Comparison of ENCODE assay signal across 9 cellular contexts in genomic region chr10:113520606-113521481, GRCh38. TPM values are rescaled to one million over a fixed set of nuclear protein-coding genes. Genes with fewer than 3 reads are reported as not detected.
DNase-seq lines count a peak whose midpoint lies in the region; ATAC-seq and TF ChIP-seq lines count a peak whose summit lies in the region.
"Had no signal": no experiment of that assay in that cellular context is flagged by ENCODE, and none has a peak within 500 bp of the region (broad histone marks: within the 10 kb centered on the region; RNA-seq: fewer than 3 reads in every experiment).

No MANE protein-coding gene starts in this region.

- H3K4me3 Mint-ChIP-seq in activated T-helper 17 cell treated with anti-CD3 and anti-CD28 coated beads, Interleukin-2, amount 50 U/mL, for 72 hours = no peak overlapping the region

- H3K27me3 ChIP-seq in NT2/D1 (ENCODE audit: insufficient read depth, insufficient read length) = no peaks in the 10 kb centered on the region
- H3K27me3 ChIP-seq in body of pancreas = no peaks in the 10 kb centered on the region

- whole genome bisulfite sequencing in body of pancreas, 2 donors = 44 to 46% methylated on average over 8 of the region's 8 CpGs

- no peak overlapping the region for H3K9ac ChIP-seq in NT2/D1 (ENCODE audit: insufficient read length, low read depth)

- TF ChIP-seq CTCF in body of pancreas (IDR thresholded peaks at IDR 0.05) = peak; percentile 97 to 99 (median 98)

- H3K36me3 ChIP-seq in NT2/D1 (ENCODE audit: insufficient read depth, insufficient read length, low read length) = no peaks in the 10 kb centered on the region
- no peaks in the 10 kb centered on the region for H3K36me3 ChIP-seq in body of pancreas (replicated peaks in 1 of 2; ENCODE audit: insufficient read depth in 1 of 2, low read depth in 2 of 2)

- peaks cover 11% of the 10 kb centered on the region for H3K27me3 Mint-ChIP-seq in activated T-helper 17 cell treated with anti-CD3 and anti-CD28 coated beads, Interleukin-2, amount 50 U/mL, for 72 hours

- H3K27ac ChIP-seq in body of pancreas = no peak overlapping the region

- H3K27ac Mint-ChIP-seq in activated T-helper 17 cell treated with anti-CD3 and anti-CD28 coated beads, Interleukin-2, amount 50 U/mL, for 72 hours = no peak overlapping the region

- no peak for TF ChIP-seq POLR2A in body of pancreas (IDR thresholded peaks at IDR 0.05)

- DNase-seq in COLO829 (ENCODE audit: low spot score) (peak; percentile 62), NT2/D1 (ENCODE audit: low read depth, low spot score) (peak; percentile 59), body of pancreas (peak; percentile 79 to 88 (median 84)), iPS-NIHi11 (ENCODE audit: low spot score) (peak; percentile 82)
- peak; percentile 28 for DNase-seq in stimulated activated CD4-positive, alpha-beta T cell treated with anti-CD3 and anti-CD28 coated beads, Interleukin-1b, Interleukin-23, amount 100 ng/mL, for 48 hours

- intact Hi-C loops in body of pancreas (cut with DNase I) = no loop called here

- H3K4me1 Mint-ChIP-seq in activated T-helper 17 cell treated with anti-CD3 and anti-CD28 coated beads, Interleukin-2, amount 50 U/mL, for 72 hours = no peaks in the 10 kb centered on the region

- H3K4me1 ChIP-seq in NT2/D1 (ENCODE audit: insufficient read depth, insufficient read length) (peaks cover 6% of the 10 kb centered on the region), body of pancreas (no peaks in the 10 kb centered on the region)

- H3K9me3 ChIP-seq in NT2/D1 (ENCODE audit: insufficient read depth, low read length) = no peaks in the 10 kb centered on the region
- no peaks in the 10 kb centered on the region for H3K9me3 ChIP-seq in body of pancreas

- no peaks in the 10 kb centered on the region for H3K9me3 Mint-ChIP-seq in activated T-helper 17 cell treated with anti-CD3 and anti-CD28 coated beads, Interleukin-2, amount 50 U/mL, for 72 hours

- H3K36me3 Mint-ChIP-seq in activated T-helper 17 cell treated with anti-CD3 and anti-CD28 coated beads, Interleukin-2, amount 50 U/mL, for 72 hours (ENCODE audit: low read depth) = no peaks in the 10 kb centered on the region

- H3K4me3 ChIP-seq in NT2/D1 (ENCODE audit: insufficient read length, low read depth) (no peak overlapping the region), body of pancreas (no peak overlapping the region)

- ATAC-seq in GM18867 (IDR thresholded peaks at IDR 0.05; ENCODE audit: unreplicated experiment) = peak; percentile 65
- peak; percentile 66 for ATAC-seq in HG03571 (IDR thresholded peaks at IDR 0.05; ENCODE audit: unreplicated experiment)
- peak; percentile 88 for ATAC-seq in body of pancreas
- ATAC-seq in activated T-helper 17 cell treated with anti-CD3 and anti-CD28 coated beads, Interleukin-2, amount 50 U/mL, for 72 hours (replicated peaks) = no peak

RNA-seq across cellular contexts. Expression of gene HABP2, which starts 32.0 kb away (rescaled TPM):
- total RNA-seq in body of pancreas = 10 to 100 TPM in 1 of 2 donors, 1 to 10 TPM in 1; 9.2 to 10.6 TPM
- not detected for total RNA-seq in activated T-helper 17 cell treated with anti-CD3 and anti-CD28 coated beads, Interleukin-2, amount 50 U/mL, for 72 hours
- total RNA-seq: T-helper 2 cell treated with Interferon-gamma antibody and Interleukin-4, amounts not matched to agents 100 ng/mL and 5 ng/mL, for 36 hours had no signal

Comparison
In these comparisons a context has a peak if more than half of its experiments do, and no peak if none do; other contexts are left out.
1. DNase-seq: peak in every context shown above with its lines; median percentile 84 in body of pancreas; 82 in iPS-NIHi11; 62 in COLO829; 59 in NT2/D1; 28 in stimulated activated CD4-positive, alpha-beta T cell treated with anti-CD3 and anti-CD28 coated beads, Interleukin-1b, Interleukin-23, amount 100 ng/mL, for 48 hours.
2. RNA of gene HABP2, which starts 32.0 kb away (total RNA-seq): 9.2 to 10.6 TPM in body of pancreas; not detected in activated T-helper 17 cell treated with anti-CD3 and anti-CD28 coated beads, Interleukin-2, amount 50 U/mL, for 72 hours; every median in the first group is over 10 times any median in the second.